13 cellular contexts compared by ENCODE assay signal in genomic region chr17:47622179-47622549, GRCh38. TPM values are rescaled to one million over a fixed set of nuclear protein-coding genes. Genes with fewer than 3 reads are reported as not detected.
DNase-seq lines count a peak whose midpoint lies in the region; ATAC-seq, FAIRE-seq and TF ChIP-seq lines count a peak whose summit lies in the region.
"Had no signal": no experiment of that assay in that cellular context is flagged by ENCODE, and none has a peak within 500 bp of the region (broad histone marks: within the 10 kb centered on the region; RNA-seq: fewer than 3 reads in every experiment).

No MANE protein-coding gene starts in this region.

- POLR2A ChIA-PET in HEK293 (lab: Yijun Ruan, JAX) (interaction anchor here (0.6 to 1.5 kb wide), 6 partner anchors 9 to 129 kb away, joined by 3 to 11 read pairs (median 4); partner anchors contain the start of gene KPNB1), RWPE1 (lab: Yijun Ruan, JAX; ENCODE audit: low non-redundant PET) (no interaction called here)

- DNase-seq in RWPE1 (ENCODE audit: low spot score) (no peak), fibroblast of villous mesenchyme (ENCODE audit: low read depth) (peak; percentile 25), RCC 7860 (ENCODE audit: low spot score) (no peak), small intestine (no peak)
- DNase-seq in activated CD4-positive, CD25-positive, alpha-beta regulatory T cell treated with anti-CD3 and anti-CD28 coated beads, Interleukin-2, amount 50 U/mL, for 72 hours: no peak
- DNase-seq: CD4-positive, alpha-beta memory T cell; GOT3; spleen had no signal

- no peak for TF ChIP-seq CTCF in HEK293 (tag by site-specific recombination; IDR thresholded peaks at IDR 0.05)
- TF ChIP-seq CTCF in RWPE1 (conservative IDR thresholded peaks at IDR 0.05; ENCODE audit: low read depth): no peak
- no peak for TF ChIP-seq CTCF in fibroblast of villous mesenchyme (IDR thresholded peaks at IDR 0.05; ENCODE audit: insufficient read depth, low read depth, low read length)

- no peak overlapping the region for H3K4me3 ChIP-seq in HEK293 (ENCODE audit: low read depth, low read length)
- H3K4me3 ChIP-seq in fibroblast of villous mesenchyme (ENCODE audit: low read depth, low read length): no peak overlapping the region
- H3K4me3 ChIP-seq in rectal smooth muscle tissue (ENCODE audit: low read length): no peak overlapping the region
- H3K4me3 ChIP-seq in small intestine (ENCODE audit: low read depth in 1 of 2, low read length in 2 of 2): no peak overlapping the region
- H3K4me3 ChIP-seq: spleen had no signal

- no peak overlapping the region; the same call in 1 of the 2 replicates for H3K27ac ChIP-seq in HEK293 (ENCODE audit: extremely low read depth, low read depth, low read length)
- peak overlapping the region; percentile 81 for H3K27ac ChIP-seq in RWPE1
- peak overlapping the region; percentile 61 for H3K27ac ChIP-seq in rectal smooth muscle tissue (ENCODE audit: low read depth, low read length)
- H3K27ac ChIP-seq in small intestine (ENCODE audit: low read depth in 1 of 2, low read length in 1 of 2): no peak overlapping the region
- H3K27ac ChIP-seq: HL-60 had no signal

- 63 to 66% (median 66%) methylated on average over 2 of the region's 2 CpGs for WGBS in small intestine, 3 donors

- no peak for ATAC-seq in GM19328 (IDR thresholded peaks at IDR 0.05; ENCODE audit: unreplicated experiment)

- H3K4me1 ChIP-seq in HEK293 (ENCODE audit: control insufficient read depth, insufficient read depth, low read length) (peaks cover 13% of the 10 kb centered on the region), rectal smooth muscle tissue (ENCODE audit: control insufficient read depth, insufficient read depth, low read length) (peaks cover 15% of the 10 kb centered on the region), small intestine (ENCODE audit: control insufficient read depth in 2 of 2, insufficient read depth in 1 of 2, low read depth in 1 of 2, low read length in 1 of 2) (no peaks in the 10 kb centered on the region)

- H3K27me3 ChIP-seq in rectal smooth muscle tissue (ENCODE audit: control insufficient read depth, insufficient read depth, low read length): no peaks in the 10 kb centered on the region
- H3K27me3 ChIP-seq in small intestine (ENCODE audit: control insufficient read depth in 2 of 2, insufficient read depth in 2 of 2, low read length in 2 of 2): no peaks in the 10 kb centered on the region
- H3K27me3 ChIP-seq: spleen had no signal

- H3K36me3 ChIP-seq in HEK293 (ENCODE audit: control insufficient read depth in 2 of 2, insufficient read depth in 1 of 2, low read length in 2 of 2) (peaks cover 56 to 70% of the 10 kb centered on the region in 2 experiments), rectal smooth muscle tissue (ENCODE audit: control insufficient read depth, insufficient read depth, low read length) (peaks cover 17% of the 10 kb centered on the region), small intestine (ENCODE audit: control insufficient read depth in 2 of 2, insufficient read depth in 2 of 2, low read length in 2 of 2) (peaks cover 11 to 21% of the 10 kb centered on the region in 2 donors)

- CTCF ChIA-PET in HEK293 (lab: Yijun Ruan, JAX): interaction anchor here (0.6 to 2.3 kb wide), 6 partner anchors 10 to 625 kb away, joined by 3 to 8 read pairs (median 3); partner anchors contain the start of gene KPNB1
- CTCF ChIA-PET in RWPE1 (lab: Yijun Ruan, JAX): interaction anchor here (0.6 kb wide), 1 partner anchor 639 kb away, joined by 7 read pairs; no protein-coding TSS in a partner anchor

- no peak for FAIRE-seq in RCC 7860 (lab: Jason Lieb, UNC)
- FAIRE-seq in small intestine (lab: Jason Lieb, UNC): no peak
- FAIRE-seq: GM18507 had no signal

- no peak overlapping the region for H3K9ac ChIP-seq in rectal smooth muscle tissue (ENCODE audit: low read length)

- H3K9me3 ChIP-seq in HEK293 (ENCODE audit: control insufficient read depth, insufficient read depth, low read depth, low read length): no peaks in the 10 kb centered on the region
- H3K9me3 ChIP-seq in small intestine (ENCODE audit: control insufficient read depth, low read depth): no peaks in the 10 kb centered on the region
- H3K9me3 ChIP-seq: spleen had no signal

TF ChIP-seq in HEK293, 187 proteins besides CTCF, POLR2A, EP300 and RAD21:
- TF ChIP-seq ZNF600 (tag by site-specific recombination; IDR thresholded peaks at IDR 0.05): no peak
- no peak for TF ChIP-seq SP7 (tag by site-specific recombination; IDR thresholded peaks at IDR 0.05)
- 0 out of 2 replicates have a peak, but pooled peaks have one; percentile 11 for TF ChIP-seq ZFP37 (tag by site-specific recombination; IDR thresholded peaks at IDR 0.05)

RNA-seq across cellular contexts. Expression of gene KPNB1, which starts 27.6 kb away (rescaled TPM):
- total RNA-seq in fibroblast of villous mesenchyme: 325 and 443 TPM in 2 replicates
- 10 to 100 TPM; 25.9 to 82.4 (median 27.1) TPM for polyA plus RNA-seq in small intestine

Comparison
In these comparisons a context has a peak if more than half of its experiments do, and no peak if none do; other contexts are left out.
1. H3K27ac ChIP-seq: peak in RWPE1 (single experiment) and rectal smooth muscle tissue (single experiment); none in HEK293 (single experiment) and small intestine (0 of 2).